Comparison of ENCODE assay signal across 24 cellular contexts in the genomic region with DNA sequence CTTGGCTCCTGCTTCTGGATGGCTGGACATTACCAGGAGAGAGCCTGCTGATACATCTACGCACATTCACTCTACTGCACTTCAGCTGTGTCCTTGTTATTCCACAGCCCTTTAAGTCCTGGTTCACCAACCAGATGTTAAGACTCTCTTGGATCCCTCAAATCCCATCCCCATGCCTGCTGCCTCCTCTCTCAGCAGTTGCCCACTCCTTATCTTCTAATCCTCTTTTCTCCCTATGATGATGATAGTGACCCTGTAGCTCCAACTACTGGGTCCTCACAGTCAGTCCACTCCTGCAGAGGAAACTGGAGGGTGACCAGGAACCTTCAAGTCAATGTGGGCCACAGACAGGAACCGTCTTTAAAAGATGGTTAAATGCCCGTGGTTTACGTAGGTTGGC.
DNase-seq lines count a peak whose midpoint lies in the region; ATAC-seq and TF ChIP-seq lines count a peak whose summit lies in the region.
"Had no signal": no experiment of that assay in that cellular context is flagged by ENCODE, and none has a peak within 500 bp of the region (broad histone marks: within the 10 kb centered on the region; RNA-seq: fewer than 3 reads in every experiment).

No MANE protein-coding gene starts in this region.

- TF ChIP-seq CTCF in heart right ventricle (IDR thresholded peaks at IDR 0.05) (no peak), Peyer's patch (IDR thresholded peaks at IDR 0.05) (no peak), right atrium auricular region (IDR thresholded peaks at IDR 0.05) (no peak)

- H3K4me1 ChIP-seq in heart right ventricle (peaks cover 4 to 94% (median 37%) of the 10 kb centered on the region in 9 donors), Peyer's patch (peaks cover 0 to 8% (median 2%) of the 10 kb centered on the region in 4 donors), right atrium auricular region (peaks cover 0 to 37% of the 10 kb centered on the region in 2 donors)
- H3K4me1 ChIP-seq: vagina had no signal

- intact Hi-C loops in heart right ventricle (cut with DNase I) = loop anchor here in 1 of 10 donors (10.0 kb wide), 1 partner anchor 131 kb away; a partner anchor contains a TSS
- intact Hi-C loops in cardiac septum (cut with DNase I) = no loop called here

- no peaks in the 10 kb centered on the region for H3K9me3 ChIP-seq in heart right ventricle
- no peaks in the 10 kb centered on the region for H3K9me3 ChIP-seq in Peyer's patch
- no peaks in the 10 kb centered on the region for H3K9me3 ChIP-seq in right atrium auricular region
- H3K9me3 ChIP-seq: esophagus muscularis mucosa, vagina had no signal

- H3K27ac ChIP-seq in heart right ventricle (peak overlapping the region in 8 of 10 donors; percentile 24 to 68 (median 56)), Peyer's patch (peak overlapping the region in 3 of 4 donors; percentile 63 to 95 (median 85)), right atrium auricular region (peak overlapping the region; percentile 73 to 83), temporal lobe (ENCODE audit: low read depth, low read length) (peak overlapping the region; percentile 48)
- H3K27ac ChIP-seq: esophagus muscularis mucosa, SK-N-MC, vagina had no signal

- DNase-seq in heart right ventricle (no peak), cardiac septum (ENCODE audit: low spot score) (no peak), Peyer's patch (no peak), right atrium auricular region (ENCODE audit: low spot score) (no peak), globus pallidus (ENCODE audit: low spot score) (no peak), middle frontal gyrus (ENCODE audit: extremely low spot score, low spot score) (no peak)
- DNase-seq: activated B cell treated with CpG ODN at 0.5 μM for 24 hours; activated naive CD8-positive, alpha-beta T cell treated with anti-CD3 and anti-CD28 coated beads, Interleukin-2, amount 10 ng/mL, durations not matched to agents 7 days and 5 days; activated T-cell treated with anti-CD3 and anti-CD28 coated beads, Interleukin-2, amount 50 U/mL, for 48 hours; C1 segment of cervical spinal cord; EL; GOT3; kidney; naive B cell; NCI-H1417; NCI-H2107; retina; substantia nigra; T-helper 9 cell had no signal

- H3K36me3 ChIP-seq in heart right ventricle (no peaks in the 10 kb centered on the region), Peyer's patch (no peaks in the 10 kb centered on the region), right atrium auricular region (no peaks in the 10 kb centered on the region)
- H3K36me3 ChIP-seq: esophagus muscularis mucosa, vagina had no signal

- 82 to 89% methylated on average over 4 of the region's 4 CpGs for WGBS in heart right ventricle, 2 donors

- no peak for TF ChIP-seq POLR2A in Peyer's patch (IDR thresholded peaks at IDR 0.05)

- H3K27me3 ChIP-seq in heart right ventricle (no peaks in the 10 kb centered on the region), Peyer's patch (no peaks in the 10 kb centered on the region), right atrium auricular region (no peaks in the 10 kb centered on the region)
- H3K27me3 ChIP-seq: esophagus muscularis mucosa, vagina had no signal

- ATAC-seq in heart right ventricle (peak in 1 of 8 donors; percentile 43), GM18867 (IDR thresholded peaks at IDR 0.05; ENCODE audit: unreplicated experiment) (no peak)

- no peak overlapping the region for H3K4me3 ChIP-seq in heart right ventricle
- no peak overlapping the region for H3K4me3 ChIP-seq in Peyer's patch
- no peak overlapping the region for H3K4me3 ChIP-seq in right atrium auricular region
- H3K4me3 ChIP-seq: esophagus muscularis mucosa, SK-N-MC, vagina had no signal
